1 cellular context compared by ENCODE assay signal in the genomic region with DNA sequence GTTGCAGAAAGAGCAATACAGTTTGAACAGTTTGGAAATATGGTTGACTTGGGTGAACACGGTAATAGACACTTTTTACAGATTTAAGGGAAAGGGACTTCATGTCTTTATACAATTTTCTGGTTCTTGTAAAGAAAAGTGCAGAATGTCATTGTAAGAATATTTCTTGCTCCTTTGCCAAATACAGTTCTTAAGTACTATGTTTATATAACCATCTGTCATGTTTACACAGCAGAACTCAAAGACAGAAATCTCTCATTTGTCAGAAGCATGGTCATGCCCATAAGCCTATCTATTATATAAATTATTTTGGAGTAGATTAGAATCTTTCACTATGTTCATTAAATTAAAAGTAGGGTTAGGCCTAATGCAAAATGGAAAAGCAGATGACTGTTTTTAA.
TF ChIP-seq lines count a peak whose summit lies in the region.

No MANE protein-coding gene starts in this region.

TF ChIP-seq in endothelial cell of umbilical vein, 7 proteins besides CTCF, POLR2A, EP300 and RAD21 (continued from another document):
- TF ChIP-seq POLR2AphosphoS5 (IDR thresholded peaks at IDR 0.05; ENCODE audit: insufficient read depth, low read depth, low read length) (no peak), EZH2 (IDR thresholded peaks at IDR 0.05; ENCODE audit: borderline replicate concordance, low read depth, low read length, severe bottlenecking) (no peak), JUN (IDR thresholded peaks at IDR 0.05; ENCODE audit: borderline replicate concordance, insufficient read depth, insufficient read length, low read depth) (no peak)
